1 cellular context compared by ENCODE assay signal in the genomic region with DNA sequence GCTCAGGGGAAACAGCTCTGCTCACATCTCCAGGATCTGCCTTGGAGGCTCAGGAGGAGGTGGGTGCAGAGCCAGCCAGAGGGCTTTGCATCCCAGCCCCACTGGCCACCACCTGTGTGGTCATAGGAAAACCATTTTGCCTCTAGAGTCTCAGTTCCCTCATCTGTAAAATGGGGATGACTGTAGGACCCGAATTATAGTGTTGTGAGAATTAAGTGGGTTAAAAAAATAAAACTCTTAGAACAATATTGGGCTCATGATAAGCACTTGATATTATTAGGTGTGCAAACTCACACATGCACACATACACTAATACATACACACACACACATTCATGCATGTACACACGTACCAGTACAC.
TF ChIP-seq lines count a peak whose summit lies in the region.

No MANE protein-coding gene starts in this region.

TF ChIP-seq in IMR-90, 13 proteins besides CTCF, POLR2A, EP300 and RAD21:
- TF ChIP-seq CEBPB (IDR thresholded peaks at IDR 0.05; ENCODE audit: low read depth, low read length) (no peak), RFX5 (IDR thresholded peaks at IDR 0.05; ENCODE audit: low read depth, low read length) (no peak), CHD1 (IDR thresholded peaks at IDR 0.05; ENCODE audit: low read depth, low read length) (no peak), FOS (IDR thresholded peaks at IDR 0.05; ENCODE audit: low read depth, low read length) (no peak), MXI1 (IDR thresholded peaks at IDR 0.05; ENCODE audit: borderline replicate concordance, low read depth, low read length) (no peak), MAFK (IDR thresholded peaks at IDR 0.05; ENCODE audit: low read depth, low read length) (no peak), NFE2L2 (IDR thresholded peaks at IDR 0.05; ENCODE audit: low read depth, low read length) (no peak), SMC3 (IDR thresholded peaks at IDR 0.05; ENCODE audit: low read depth, low read length) (no peak), BHLHE40 (IDR thresholded peaks at IDR 0.05; ENCODE audit: low read depth, low read length) (no peak), MAZ (IDR thresholded peaks at IDR 0.05; ENCODE audit: borderline replicate concordance, low read depth, low read length) (no peak), RCOR1 (IDR thresholded peaks at IDR 0.05; ENCODE audit: insufficient replicate concordance, low read length) (no peak)
- TF ChIP-seq, protein P1, sequence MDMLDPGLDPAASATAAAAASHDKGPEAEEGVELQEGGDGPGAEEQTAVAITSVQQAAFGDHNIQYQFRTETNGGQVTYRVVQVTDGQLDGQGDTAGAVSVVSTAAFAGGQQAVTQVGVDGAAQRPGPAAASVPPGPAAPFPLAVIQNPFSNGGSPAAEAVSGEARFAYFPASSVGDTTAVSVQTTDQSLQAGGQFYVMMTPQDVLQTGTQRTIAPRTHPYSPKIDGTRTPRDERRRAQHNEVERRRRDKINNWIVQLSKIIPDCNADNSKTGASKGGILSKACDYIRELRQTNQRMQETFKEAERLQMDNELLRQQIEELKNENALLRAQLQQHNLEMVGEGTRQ (IDR thresholded peaks at IDR 0.05; ENCODE audit: low read depth, low read length): no peak
- TF ChIP-seq, protein P2, sequence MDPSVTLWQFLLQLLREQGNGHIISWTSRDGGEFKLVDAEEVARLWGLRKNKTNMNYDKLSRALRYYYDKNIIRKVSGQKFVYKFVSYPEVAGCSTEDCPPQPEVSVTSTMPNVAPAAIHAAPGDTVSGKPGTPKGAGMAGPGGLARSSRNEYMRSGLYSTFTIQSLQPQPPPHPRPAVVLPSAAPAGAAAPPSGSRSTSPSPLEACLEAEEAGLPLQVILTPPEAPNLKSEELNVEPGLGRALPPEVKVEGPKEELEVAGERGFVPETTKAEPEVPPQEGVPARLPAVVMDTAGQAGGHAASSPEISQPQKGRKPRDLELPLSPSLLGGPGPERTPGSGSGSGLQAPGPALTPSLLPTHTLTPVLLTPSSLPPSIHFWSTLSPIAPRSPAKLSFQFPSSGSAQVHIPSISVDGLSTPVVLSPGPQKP (IDR thresholded peaks at IDR 0.05; ENCODE audit: borderline replicate concordance, low read depth, low read length): no peak
